38 cellular contexts compared by ENCODE assay signal in the genomic region with DNA sequence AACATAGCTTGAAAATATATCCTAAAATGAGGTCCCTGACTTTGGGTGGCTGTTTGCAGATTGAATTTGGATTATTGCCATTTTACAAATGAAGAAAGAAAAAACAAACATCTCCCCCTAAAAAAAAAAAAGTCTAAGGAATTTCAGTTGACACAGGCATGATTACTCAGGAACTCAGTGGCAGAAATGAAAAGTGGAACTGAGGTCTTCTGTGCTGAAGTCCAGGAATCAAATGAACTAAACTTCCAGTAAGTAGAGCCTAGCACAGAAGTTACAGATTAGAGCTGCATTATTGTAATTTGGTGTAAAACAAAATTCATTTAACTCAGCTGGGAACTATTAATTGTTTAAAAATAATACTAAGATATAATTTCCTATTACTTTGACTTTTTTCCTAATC. TPM values are rescaled to one million over a fixed set of nuclear protein-coding genes. Genes with fewer than 3 reads are reported as not detected.
"Had no signal": no experiment of that assay in that cellular context is flagged by ENCODE, and none has a peak within 500 bp of the region (broad histone marks: within the 10 kb centered on the region; RNA-seq: fewer than 3 reads in every experiment).

No MANE protein-coding gene starts in this region.

- H3K9me3 ChIP-seq: adrenal gland, ascending aorta, breast epithelium had no signal

- H3K27ac ChIP-seq: adrenal gland, ascending aorta, brain microvascular endothelial cell, breast epithelium, cardiac muscle cell had no signal

- DNase-seq: activated effector memory CD4-positive, alpha-beta T cell treated with anti-CD3 and anti-CD28 coated beads, Interleukin-2, amount 50 U/mL, for 16 hours; activated effector memory CD4-positive, alpha-beta T cell treated with Interleukin-2 at 50 U/mL for 16 hours; activated gamma-delta T cell; activated gamma-delta T cell treated with Interleukin-2 at 50 U/mL for 16 hours; activated naive CD4-positive, alpha-beta T cell; activated naive CD4-positive, alpha-beta T cell treated with anti-CD3 and anti-CD28 coated beads for 36 hours; activated naive CD4-positive, alpha-beta T cell treated with anti-CD3 and anti-CD28 coated beads, Interleukin-2, amount 10 ng/mL, durations not matched to agents 7 days and 5 days; activated naive CD4-positive, alpha-beta T cell treated with anti-CD3 and anti-CD28 coated beads, Interleukin-2, amount 50 U/mL, for 16 hours; activated naive CD4-positive, alpha-beta T cell treated with Interleukin-2 at 50 U/mL for 16 hours; activated naive CD8-positive, alpha-beta T cell treated with anti-CD3 and anti-CD28 coated beads for 36 hours; activated naive CD8-positive, alpha-beta T cell treated with anti-CD3 and anti-CD28 coated beads, Interleukin-2, amount 10 ng/mL, durations not matched to agents 7 days and 5 days; activated naive CD8-positive, alpha-beta T cell treated with anti-CD3 and anti-CD28 coated beads, Interleukin-2, amount 50 U/mL, for 24 hours; activated T-cell treated with anti-CD3 and anti-CD28 coated beads, Interleukin-2, amount 50 U/mL, for 1 hour; activated T-cell treated with anti-CD3 and anti-CD28 coated beads, Interleukin-2, amount 50 U/mL, for 24 hours; activated T-cell treated with anti-CD3 and anti-CD28 coated beads, Interleukin-2, amount 50 U/mL, for 4 hours; activated T-cell treated with anti-CD3 and anti-CD28 coated beads, Interleukin-2, amount 50 U/mL, for 48 hours; activated T-cell treated with anti-CD3 and anti-CD28 coated beads, Interleukin-2, amount 50 U/mL, for 72 hours; adrenal gland; amniotic stem cell; amygdala; anterior cingulate cortex; aorta; brain microvascular endothelial cell; caudate nucleus; central memory CD4-positive, alpha-beta T cell; cerebellar nuclear complex had no signal

- H3K27me3 ChIP-seq: adrenal gland, ascending aorta, brain microvascular endothelial cell, breast epithelium, cardiac muscle cell had no signal

- H3K36me3 ChIP-seq: adrenal gland, ascending aorta, brain microvascular endothelial cell, breast epithelium, cardiac muscle cell had no signal

- H3K4me1 ChIP-seq: adrenal gland, ascending aorta, breast epithelium had no signal

- ATAC-seq: activated naive CD4-positive, alpha-beta T cell treated with anti-CD3 and anti-CD28 coated beads, Interleukin-2, amount 50 U/mL, for 72 hours; activated naive CD8-positive, alpha-beta T cell treated with anti-CD3 and anti-CD28 coated beads, Interleukin-2, amount 50 U/mL, for 24 hours; activated T-cell treated with anti-CD3 and anti-CD28 coated beads, Interleukin-2, amount 50 U/mL, for 4 hours; activated T-cell treated with anti-CD3 and anti-CD28 coated beads, Interleukin-2, amount 50 U/mL, for 72 hours; activated T-helper 17 cell treated with anti-CD3 and anti-CD28 coated beads, Interleukin-2, amount 50 U/mL, for 72 hours had no signal

- H3K4me3 ChIP-seq: adrenal gland, ascending aorta, breast epithelium, cardiac muscle cell had no signal

RNA-seq across cellular contexts. Expression of gene FAM170A, which starts 26.7 kb away (rescaled TPM):
- total RNA-seq: activated naive CD4-positive, alpha-beta T cell treated with anti-CD3 and anti-CD28 coated beads for 36 hours; activated naive CD4-positive, alpha-beta T cell treated with anti-CD3 and anti-CD28 coated beads, Interleukin-2, amount 50 U/mL, for 72 hours; activated naive CD8-positive, alpha-beta T cell treated with anti-CD3 and anti-CD28 coated beads for 36 hours; activated naive CD8-positive, alpha-beta T cell treated with anti-CD3 and anti-CD28 coated beads, Interleukin-2, amount 10 ng/mL, durations not matched to agents 7 days and 5 days; activated T-cell treated with anti-CD3 and anti-CD28 coated beads, Interleukin-2, amount 50 U/mL, for 4 hours; activated T-cell treated with anti-CD3 and anti-CD28 coated beads, Interleukin-2, amount 50 U/mL, for 72 hours; activated T-helper 1 cell treated with anti-CD3 and anti-CD28 coated beads, Interleukin-12 subunit alpha, Interleukin-12 subunit beta, Interleukin-2, Interleukin-4 antibody, amounts not matched to agents 30 ng/mL and 10 ng/mL and 1 ng/mL, durations not matched to agents 14 hours and 24 hours and 36 hours; activated T-helper 17 cell treated with anti-CD3 and anti-CD28 coated beads, Interleukin-2, amount 50 U/mL, for 72 hours; activated T-helper 2 cell treated with anti-CD3 and anti-CD28 coated beads, Interferon-gamma antibody, Interleukin-2, Interleukin-4, amounts not matched to agents 10 μg/mL and 5 μg/mL and 100 μg/mL, durations not matched to agents 14 hours and 24 hours and 36 hours; adrenal gland; aorta; ascending aorta; astrocyte; bronchial epithelial cell; cardiac muscle cell; cardiac septum; cerebellum; chondrocyte had no signal
